Comparison of ENCODE assay signal across 27 cellular contexts in the genomic region with DNA sequence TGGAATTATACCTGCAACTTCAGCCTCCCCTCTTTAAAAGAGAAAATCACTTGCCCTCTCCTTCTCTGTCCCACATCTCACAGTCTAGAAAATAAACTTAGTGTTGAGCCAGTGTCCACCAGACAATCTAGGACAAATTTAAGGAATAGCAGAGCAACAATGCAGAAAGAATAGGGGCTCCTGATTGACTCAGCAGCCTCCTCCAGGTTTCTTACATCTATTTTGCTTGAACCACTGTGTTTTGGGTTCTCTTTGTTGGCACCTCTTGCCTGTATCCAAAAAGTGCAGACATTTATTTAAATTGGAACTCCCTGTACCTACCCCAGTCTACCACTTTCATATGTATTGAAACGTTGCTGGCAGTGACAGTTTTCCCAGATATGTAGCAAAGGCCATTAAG.
"Had no signal": no experiment of that assay in that cellular context is flagged by ENCODE, and none has a peak within 500 bp of the region (broad histone marks: within the 10 kb centered on the region; RNA-seq: fewer than 3 reads in every experiment).

No MANE protein-coding gene starts in this region.

- H3K4me1 ChIP-seq: stomach, suprapubic skin, testis, thyroid gland, tibial artery, tibial nerve, transverse colon, upper lobe of left lung, upper lobe of right lung, uterus, vagina had no signal

- FAIRE-seq: urothelium cell line had no signal

- H3K9me3 ChIP-seq: suprapubic skin, testis, thyroid gland, uterus, vagina had no signal

- H3K4me3 ChIP-seq: stomach, suprapubic skin, testis, thoracic aorta, thyroid gland, tibial artery, tibial nerve, transverse colon, upper lobe of left lung, upper lobe of right lung, uterus, vagina had no signal

- H3K36me3 ChIP-seq: stomach, suprapubic skin, thoracic aorta, thyroid gland, tibial artery, tibial nerve, transverse colon, upper lobe of left lung, upper lobe of right lung, uterus, vagina had no signal

- H3K27ac ChIP-seq: stomach, suprapubic skin, testis, thoracic aorta, thyroid gland, tibial artery, tibial nerve, transverse colon, upper lobe of left lung, upper lobe of right lung, uterus, vagina had no signal

- DNase-seq: stimulated activated CD4-positive, alpha-beta T cell treated with anti-CD3 and anti-CD28 coated beads, Interleukin-2, amount 100 ng/mL, for 48 hours; stimulated activated CD4-positive, alpha-beta T cell treated with anti-CD3 and anti-CD28 coated beads, Interleukin-4, amount 100 ng/mL, for 1 hour; stimulated activated CD4-positive, alpha-beta T cell treated with anti-CD3 and anti-CD28 coated beads, Interleukin-4, amount 100 ng/mL, for 24 hours; stimulated activated CD4-positive, alpha-beta T cell treated with anti-CD3 and anti-CD28 coated beads, Interleukin-4, amount 100 ng/mL, for 4 hours; stimulated activated CD8-positive, alpha-beta memory T cell treated with anti-CD3 and anti-CD28 coated beads, Interleukin-4, amount 100 ng/mL, for 48 hours; stimulated activated naive B cell treated with anti-CD40 and anti-IgM and Interleukin-4, amounts not matched to agents 10 μg/mL and 1 μg/mL and 100 μg/mL, for 72 hours; stimulated activated naive CD4-positive, alpha-beta T cell; stimulated activated naive CD4-positive, alpha-beta T cell treated with Interleukin-2 at 50 U/mL for 16 hours; stimulated activated naive CD8-positive, alpha-beta T cell treated with anti-CD3 and anti-CD28 coated beads, Interleukin-15, amount 100 ng/mL, for 72 hours; stimulated activated naive CD8-positive, alpha-beta T cell treated with anti-CD3 and anti-CD28 coated beads, Interleukin-15, Interleukin-2, amounts not matched to agents 100 U/mL and 50 U/mL, for 24 hours; stomach; substantia nigra; testis; thyroid gland; tibial artery; transverse colon; trophoblast cell; upper lobe of left lung; upper lobe of right lung; uterus had no signal

- ATAC-seq: stimulated activated effector memory CD8-positive, alpha-beta T cell treated with anti-CD3 and anti-CD28 coated beads, Interleukin-12 subunit alpha, Interleukin-12 subunit beta, amount 100 ng/mL, for 72 hours; stimulated activated memory B cell treated with anti-CD40 and anti-IgM and Interleukin-4, amounts not matched to agents 10 μg/mL and 1 μg/mL and 100 μg/mL, for 72 hours; stimulated activated naive B cell treated with anti-CD40 and anti-IgM and Interleukin-4, amounts not matched to agents 10 μg/mL and 1 μg/mL and 100 μg/mL, for 72 hours; stimulated activated naive CD8-positive, alpha-beta T cell treated with anti-CD3 and anti-CD28 coated beads, Interleukin-15, amount 100 ng/mL, for 72 hours; stimulated activated naive CD8-positive, alpha-beta T cell treated with anti-CD3 and anti-CD28 coated beads, Interleukin-15, Interleukin-2, amounts not matched to agents 100 U/mL and 50 U/mL, for 24 hours; upper lobe of right lung had no signal

- H3K27me3 ChIP-seq: stomach, suprapubic skin, testis, thyroid gland, tibial artery, tibial nerve, transverse colon, upper lobe of left lung, upper lobe of right lung, uterus, vagina had no signal
